ENCODE assay signal across 8 cellular contexts in the genomic region with DNA sequence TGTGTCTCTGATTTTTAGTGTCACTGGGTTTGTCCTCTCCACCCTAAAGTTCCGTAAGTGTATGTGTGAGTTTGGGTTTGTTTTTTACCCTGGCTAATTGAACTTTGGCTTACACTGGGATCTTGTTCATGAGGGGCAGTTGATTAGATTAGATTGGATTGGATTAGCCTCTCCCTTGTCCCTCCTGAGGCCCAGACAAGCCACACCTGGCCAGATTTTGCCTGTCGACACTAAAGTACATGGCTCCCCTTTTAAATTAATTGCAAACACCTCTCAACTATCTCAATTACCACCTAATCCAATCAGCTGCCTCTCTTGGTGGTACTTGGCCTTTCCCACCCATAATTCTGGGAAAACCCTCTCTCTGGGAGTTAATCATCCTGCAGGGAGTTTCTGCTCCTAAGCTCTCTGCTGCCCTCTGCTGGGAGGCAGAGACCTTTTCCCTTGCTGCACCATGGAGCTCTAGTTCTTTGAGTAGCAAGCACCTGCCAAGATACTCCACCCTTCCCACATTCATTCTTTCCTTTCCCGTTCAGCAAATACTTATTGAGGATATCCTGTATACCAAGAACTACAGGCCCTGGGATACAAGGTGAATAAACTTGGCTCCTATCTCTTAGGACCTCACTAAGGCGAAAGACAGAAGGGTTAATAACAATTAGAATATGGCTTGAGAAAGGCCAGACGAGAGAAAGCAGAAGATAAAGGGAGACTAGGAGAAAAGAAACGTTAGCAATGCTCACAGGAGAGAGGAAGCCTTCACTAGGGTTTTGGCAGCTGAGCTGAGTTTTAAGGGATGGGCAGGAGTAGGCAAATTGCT. TPM values are rescaled to one million over a fixed set of nuclear protein-coding genes. Genes with fewer than 3 reads are reported as not detected.
DNase-seq lines count a peak whose midpoint lies in the region; ATAC-seq and TF ChIP-seq lines count a peak whose summit lies in the region.

No MANE protein-coding gene starts in this region.

- no peaks in the 10 kb centered on the region for H3K27me3 ChIP-seq in vagina

- intact Hi-C loops in Right ventricle myocardium superior (cut with DNase I) (loop anchor here (2.0 to 5.0 kb wide), 3 partner anchors 198 to 338 kb away; no protein-coding TSS in a partner anchor), vagina (cut with DNase I) (no loop called here)

- no peaks in the 10 kb centered on the region for H3K9me3 ChIP-seq in SK-N-MC (ENCODE audit: low read depth, low read length)
- no peaks in the 10 kb centered on the region for H3K9me3 ChIP-seq in vagina

- no peaks in the 10 kb centered on the region for H3K36me3 Mint-ChIP-seq in activated naive CD4-positive, alpha-beta T cell treated with anti-CD3 and anti-CD28 coated beads, Interleukin-2, amount 50 U/mL, for 72 hours
- no peaks in the 10 kb centered on the region for H3K36me3 Mint-ChIP-seq in progenitor cell of endocrine pancreas (ENCODE audit: insufficient read depth)

- TF ChIP-seq CTCF in progenitor cell of endocrine pancreas (IDR thresholded peaks at IDR 0.05; ENCODE audit: unreplicated experiment) = peak; percentile 90
- TF ChIP-seq CTCF in vagina (IDR thresholded peaks at IDR 0.05) = peak; percentile 74 to 91 (median 83)

- no peaks in the 10 kb centered on the region for H3K9me3 Mint-ChIP-seq in activated naive CD4-positive, alpha-beta T cell treated with anti-CD3 and anti-CD28 coated beads, Interleukin-2, amount 50 U/mL, for 72 hours
- H3K9me3 Mint-ChIP-seq in progenitor cell of endocrine pancreas (ENCODE audit: low read depth) = no peaks in the 10 kb centered on the region

- H3K4me3 Mint-ChIP-seq in progenitor cell of endocrine pancreas (ENCODE audit: low read depth) = no peak overlapping the region

- H3K27me3 Mint-ChIP-seq in progenitor cell of endocrine pancreas = peaks cover 18% of the 10 kb centered on the region

- no peak overlapping the region for H3K27ac Mint-ChIP-seq in activated naive CD4-positive, alpha-beta T cell treated with anti-CD3 and anti-CD28 coated beads, Interleukin-2, amount 50 U/mL, for 72 hours
- H3K27ac Mint-ChIP-seq in progenitor cell of endocrine pancreas = peak overlapping the region; percentile 38

- TF ChIP-seq POLR2A in vagina (IDR thresholded peaks at IDR 0.05) = no peak

- H3K4me3 ChIP-seq in SK-N-MC (no peak overlapping the region), vagina (no peak overlapping the region)

- H3K27ac ChIP-seq in SK-N-MC (peak overlapping the region; percentile 46; the same call in 1 of the 2 replicates), vagina (no peak overlapping the region)

- peak; percentile 51 to 55 for ATAC-seq in activated naive CD4-positive, alpha-beta T cell treated with anti-CD3 and anti-CD28 coated beads, Interleukin-2, amount 50 U/mL, for 72 hours
- ATAC-seq in Right ventricle myocardium superior (ENCODE audit: poor library complexity) (peak; percentile 79), GM21367 (IDR thresholded peaks at IDR 0.05; ENCODE audit: unreplicated experiment) (no peak)

- peaks cover 2% of the 10 kb centered on the region for H3K4me1 Mint-ChIP-seq in progenitor cell of endocrine pancreas (ENCODE audit: low read depth)

- H3K36me3 ChIP-seq in SK-N-MC (ENCODE audit: insufficient read depth, low read length) (no peaks in the 10 kb centered on the region), vagina (no peaks in the 10 kb centered on the region)

- no peak overlapping the region for H3K9ac ChIP-seq in SK-N-MC (ENCODE audit: insufficient read length)

- H3K4me1 ChIP-seq in vagina = no peaks in the 10 kb centered on the region

- DNase-seq in DMS79 treated with DMSO at 0.1 percent for 48 hours (lab: John Stamatoyannopoulos, UW) (peak; percentile 1), M059J (ENCODE audit: low read depth) (peak; percentile 69), SK-N-MC (ENCODE audit: low read depth, low spot score) (peak; percentile 55), Right ventricle myocardium superior (peak; percentile 66), progenitor cell of endocrine pancreas (ENCODE audit: low spot score, unreplicated experiment) (peak; percentile 68), vagina (ENCODE audit: extremely low spot score in 2 of 2) (no peak)
- DNase-seq in activated naive CD4-positive, alpha-beta T cell treated with anti-CD3 and anti-CD28 coated beads, Interleukin-2, amount 50 U/mL, for 72 hours (ENCODE audit: low spot score in 2 of 2) = peak in 1 of 2 donors; percentile 74

RNA-seq across cellular contexts. Expression of gene MPHOSPH6, which starts 60.0 kb away (rescaled TPM):
- total RNA-seq in M059J (2014; rRNA removed; shearing (Covaris generic)) = 48.0 and 62.0 TPM in 2 replicates
- 10 to 100 TPM; 25.5 to 35.8 TPM for total RNA-seq in activated naive CD4-positive, alpha-beta T cell treated with anti-CD3 and anti-CD28 coated beads, Interleukin-2, amount 50 U/mL, for 72 hours
- total RNA-seq in Right ventricle myocardium superior (6.4 TPM), progenitor cell of endocrine pancreas (41.6 and 41.9 TPM in 2 replicates), vagina (27.0 TPM)

Comparison
In these comparisons a context has a peak if more than half of its experiments do, and no peak if none do; other contexts are left out.
1. DNase-seq: peak in DMS79 treated with DMSO at 0.1 percent for 48 hours (single experiment), M059J (single experiment), SK-N-MC (single experiment), Right ventricle myocardium superior (single experiment) and progenitor cell of endocrine pancreas (single experiment); none in vagina (0 of 2).